ENCODE assay signal across 8 cellular contexts in the genomic region with DNA sequence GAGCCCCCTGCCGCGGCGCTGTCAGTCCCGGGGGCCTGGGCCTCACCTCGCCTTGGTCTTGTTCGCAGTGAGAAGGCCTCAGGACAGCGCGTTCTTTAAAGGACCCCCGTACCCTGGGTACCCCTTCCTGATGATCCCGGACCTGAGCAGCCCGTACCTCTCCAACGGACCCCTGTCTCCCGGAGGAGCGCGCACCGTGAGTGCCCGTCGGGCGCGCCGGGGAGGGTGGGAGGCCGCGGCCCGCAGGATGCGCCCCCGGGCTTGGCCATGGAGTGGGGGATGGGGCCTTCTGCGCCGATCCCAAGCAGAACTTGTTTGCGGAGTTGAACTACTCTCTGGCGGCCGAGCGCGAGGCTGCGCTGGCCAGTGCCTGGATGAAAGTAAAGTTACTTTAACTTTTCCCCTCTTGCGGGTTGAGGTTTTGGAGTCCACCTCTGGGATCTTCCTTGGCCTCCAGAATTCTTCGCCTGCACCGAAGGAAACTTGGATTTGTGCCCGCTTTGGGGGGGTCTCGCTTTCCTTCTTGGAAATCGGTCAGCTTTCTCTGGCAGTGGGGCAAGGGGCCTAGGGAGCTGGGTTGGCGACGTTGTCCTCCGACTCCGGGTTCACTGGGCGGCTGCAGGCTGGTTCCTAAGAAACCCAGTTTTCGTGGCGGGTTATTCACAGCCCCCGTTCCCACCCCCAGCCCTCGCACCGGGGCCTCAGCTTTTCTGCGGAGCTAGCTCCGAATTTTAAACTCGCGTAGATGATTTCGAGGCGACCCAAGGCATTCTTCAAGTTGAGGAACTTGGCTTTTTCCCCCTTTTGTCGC. TPM values are rescaled to one million over a fixed set of nuclear protein-coding genes. Genes with fewer than 3 reads are reported as not detected.
DNase-seq lines count a peak whose midpoint lies in the region; ATAC-seq and TF ChIP-seq lines count a peak whose summit lies in the region.

No MANE protein-coding gene starts in this region.

- TF ChIP-seq CTCF in CD14-positive monocyte (IDR thresholded peaks at IDR 0.05) (no peak), nephron progenitor cell (IDR thresholded peaks at IDR 0.05) (no peak)

- no peaks in the 10 kb centered on the region for H3K36me3 Mint-ChIP-seq in CD14-positive monocyte
- no peaks in the 10 kb centered on the region for H3K36me3 Mint-ChIP-seq in T-helper 17 cell (ENCODE audit: low read depth)
- H3K36me3 Mint-ChIP-seq in nephron progenitor cell (ENCODE audit: low read depth) = peaks cover 23% of the 10 kb centered on the region

- H3K9me3 Mint-ChIP-seq in CD14-positive monocyte (peaks cover 0 to 10% (median 2%) of the 10 kb centered on the region in 7 donors), nephron progenitor cell (no peaks in the 10 kb centered on the region)

- H3K27me3 Mint-ChIP-seq in CD14-positive monocyte (ENCODE audit: low read depth in 3 of 3) (peaks cover 73 to 79% (median 74%) of the 10 kb centered on the region in 3 donors), T-helper 17 cell (peaks cover 55% of the 10 kb centered on the region), nephron progenitor cell (ENCODE audit: low read depth, poor library complexity) (peaks cover 10% of the 10 kb centered on the region)

- H3K27ac Mint-ChIP-seq in CD14-positive monocyte (no peak overlapping the region), T-helper 17 cell (no peak overlapping the region), nephron progenitor cell (peak overlapping the region; percentile 45)

- no peak for ATAC-seq in T-helper 17 cell
- ATAC-seq in GM18505 (IDR thresholded peaks at IDR 0.05; ENCODE audit: unreplicated experiment) = no peak
- ATAC-seq in HG02938 (IDR thresholded peaks at IDR 0.05; ENCODE audit: unreplicated experiment) = no peak

- peaks cover 16% of the 10 kb centered on the region for H3K4me1 Mint-ChIP-seq in CD14-positive monocyte
- peaks cover 2% of the 10 kb centered on the region for H3K4me1 Mint-ChIP-seq in T-helper 17 cell
- peaks cover 52% of the 10 kb centered on the region for H3K4me1 Mint-ChIP-seq in nephron progenitor cell

- no peak for TF ChIP-seq POLR2A in GM18505 (IDR thresholded peaks at IDR 0.05; ENCODE audit: borderline replicate concordance, extremely low read depth, insufficient read depth, insufficient read length)

- intact Hi-C loops in CD14-positive monocyte (cut with micrococcal nuclease) = no loop called here

- DNase-seq in CD14-positive monocyte (ENCODE audit: low spot score) (no peak), T-helper 17 cell (no peak), fibroblast of gingiva (ENCODE audit: low read depth) (peak; percentile 29), nephron progenitor cell (peak; percentile 75), NCI-H2196 treated with DMSO at 0.1 percent for 48 hours (lab: John Stamatoyannopoulos, UW; ENCODE audit: unreplicated experiment) (no peak), NCI-H187 (lab: John Stamatoyannopoulos, UW) (no peak)

- H3K4me3 Mint-ChIP-seq in CD14-positive monocyte (peak overlapping the region; percentile 27 to 78), T-helper 17 cell (peak overlapping the region; percentile 52), nephron progenitor cell (peak overlapping the region; percentile 87)

- no peaks in the 10 kb centered on the region for H3K9me3 ChIP-seq in T-helper 17 cell (ENCODE audit: control insufficient read depth, low read length, poor library complexity, severe bottlenecking)

RNA-seq across cellular contexts. Expression of a gene that starts 1.3 kb away (rescaled TPM):
- under 1 TPM in 1 of 2 donors, not detected in 1; 0.05 TPM for polyA plus RNA-seq in CD14-positive monocyte
- total RNA-seq in T-helper 17 cell = under 1 TPM in 1 of 2 donors, not detected in 1; 0.12 TPM

Comparison
In these comparisons a context has a peak if more than half of its experiments do, and no peak if none do; other contexts are left out.
1. DNase-seq: peak in fibroblast of gingiva (single experiment) and nephron progenitor cell (single experiment); none in CD14-positive monocyte (single experiment), T-helper 17 cell (0 of 3), NCI-H2196 treated with DMSO at 0.1 percent for 48 hours (single experiment) and NCI-H187 (0 of 2).
2. Peak in every context shown above with its lines, with median percentiles within 50 percentile points of each other: H3K4me3 Mint-ChIP-seq.